13 cellular contexts compared by ENCODE assay signal in genomic region chr15:84605225-84605882, GRCh38. TPM values are rescaled to one million over a fixed set of nuclear protein-coding genes. Genes with fewer than 3 reads are reported as not detected.
A peak's percentile ranks its signal among the peaks of the same experiment; 100 is the strongest.
DNase-seq lines count a peak whose midpoint lies in the region; ATAC-seq, FAIRE-seq and TF ChIP-seq lines count a peak whose summit lies in the region.
"Had no signal": no experiment of that assay in that cellular context is flagged by ENCODE, and none has a peak within 500 bp of the region (broad histone marks: within the 10 kb centered on the region; RNA-seq: fewer than 3 reads in every experiment).

No MANE protein-coding gene starts in this region.

- H3K9me2 ChIP-seq in OCI-LY7 (ENCODE audit: insufficient read depth, low read length) = no peaks in the 10 kb centered on the region

- no peak overlapping the region for H2BK120ac ChIP-seq in H1 (replicated peaks; ENCODE audit: low read depth, low read length)

- H3K79me1 ChIP-seq in H1 (ENCODE audit: low read depth, low read length) = peaks cover 7% of the 10 kb centered on the region

- peak overlapping the region; percentile 78; the same call in 1 of the 2 replicates for H2BK15ac ChIP-seq in H1 (ENCODE audit: low read length)

- no peak for TF ChIP-seq RAD21 in H1 (IDR thresholded peaks at IDR 0.05 in 1 of 2, conservative IDR thresholded peaks at IDR 0.05 in 1 of 2; ENCODE audit: low read depth in 2 of 2, low read length in 2 of 2)

- WGBS in H1 (ENCODE audit: extremely low coverage in 1 of 2, insufficient coverage in 1 of 2, insufficient read length in 1 of 2, insufficient replicate concordance in 2 of 2, low coverage in 1 of 2, low lambda C conversion rate in 2 of 2, missing lambda C conversion rate in 1 of 2), 2 experiments = 81% methylated on average over 7 of the region's 7 CpGs; no CpG with 5 or more reads in 1 of the 2 experiments

- FAIRE-seq in H1 (lab: Jason Lieb, UNC) = no peak
- FAIRE-seq: keratinocyte had no signal

- H3K36me3 ChIP-seq in OCI-LY7 (ENCODE audit: insufficient read depth, low read length) = peaks cover 10% of the 10 kb centered on the region
- peaks cover 0 to 25% (median 12%) of the 10 kb centered on the region in 4 experiments; a peak in 5 of 8 replicates for H3K36me3 ChIP-seq in H1 (ENCODE audit: control insufficient read depth in 2 of 4, insufficient read depth in 4 of 4, low read length in 3 of 4)

- H2AFZ ChIP-seq in OCI-LY7 (ENCODE audit: low read length) = no peak overlapping the region
- no peak overlapping the region for H2AFZ ChIP-seq in H1 (ENCODE audit: low read length)

- TF ChIP-seq CTCF in OCI-LY7 (conservative IDR thresholded peaks at IDR 0.05; ENCODE audit: low read length) (no peak), H1 (IDR thresholded peaks at IDR 0.05; ENCODE audit: control extremely low read depth in 1 of 3, insufficient read depth in 1 of 3, low read depth in 1 of 3, low read length in 3 of 3) (no peak), progenitor cell of endocrine pancreas (IDR thresholded peaks at IDR 0.05; ENCODE audit: unreplicated experiment) (no peak)

- no peaks in the 10 kb centered on the region for H3K9me3 Mint-ChIP-seq in progenitor cell of endocrine pancreas (ENCODE audit: low read depth)

- H3K27me3 ChIP-seq in H1 (replicated peaks in 1 of 4; ENCODE audit: control insufficient read depth in 3 of 4, extremely low read depth in 1 of 4, insufficient read depth in 3 of 4, low read length in 3 of 4) = no peaks in the 10 kb centered on the region; a peak in 3 of 7 replicates
- H3K27me3 ChIP-seq: cardiac muscle cell, neutrophil had no signal

- no peak for ATAC-seq in HG02973 (IDR thresholded peaks at IDR 0.05; ENCODE audit: unreplicated experiment)

- H3K9ac ChIP-seq in H1 (replicated peaks in 1 of 4; ENCODE audit: extremely low read depth in 1 of 4, low read depth in 3 of 4, low read length in 3 of 4) = no peak overlapping the region; a peak in 1 of 7 replicates

- H4K5ac ChIP-seq in H1 (ENCODE audit: insufficient read length, low read depth, low read length) = no peak overlapping the region

- peak overlapping the region; percentile 73; the same call in 1 of the 2 replicates for H2BK5ac ChIP-seq in H1 (ENCODE audit: low read depth, low read length)

- peaks cover 33% of the 10 kb centered on the region for H3K36me3 Mint-ChIP-seq in progenitor cell of endocrine pancreas (ENCODE audit: insufficient read depth)

- no peak for TF ChIP-seq EP300 in H1 (IDR thresholded peaks at IDR 0.05; ENCODE audit: borderline replicate concordance in 1 of 2, low read depth in 2 of 2, low read length in 2 of 2)

- no peak overlapping the region for H3K14ac ChIP-seq in H1 (ENCODE audit: insufficient read length)

- peaks cover 7% of the 10 kb centered on the region; the same call in 1 of the 2 replicates for H3K79me2 ChIP-seq in OCI-LY7 (ENCODE audit: insufficient read depth, low read depth, low read length)
- peaks cover 29 to 77% of the 10 kb centered on the region in 2 experiments for H3K79me2 ChIP-seq in H1 (ENCODE audit: control insufficient read depth in 1 of 2, insufficient read depth in 2 of 2, low read length in 2 of 2)

- CTCF ChIA-PET in OCI-LY7 (lab: Charles Lee; ENCODE audit: unreplicated experiment) (interaction anchor here (0.9 kb wide), 1 partner anchor 229 kb away, joined by 3 read pairs; no protein-coding TSS in a partner anchor), H1 (lab: Charles Lee; ENCODE audit: partially characterized antibody) (interaction anchor here (0.8 to 3.5 kb wide), 9 partner anchors 9 to 265 kb away, joined by 3 to 11 read pairs (median 4); no protein-coding TSS in a partner anchor)

- no peak overlapping the region for H4K8ac ChIP-seq in H1 (ENCODE audit: extremely low read depth, insufficient read depth, low read length)

- 0 out of 3 replicates have a peak, but pooled peaks of 1 of the 2 experiments have one; percentile 7 for TF ChIP-seq POLR2A in H1 (IDR thresholded peaks at IDR 0.05; ENCODE audit: control extremely low read depth in 1 of 2, low read depth in 2 of 2, low read length in 2 of 2)

- peak overlapping the region; percentile 76 for H3K27ac Mint-ChIP-seq in progenitor cell of endocrine pancreas

- peaks cover 52% of the 10 kb centered on the region for H3K4me1 Mint-ChIP-seq in progenitor cell of endocrine pancreas (ENCODE audit: low read depth)

- H3K9me3 ChIP-seq in OCI-LY7 (ENCODE audit: low read length) (no peaks in the 10 kb centered on the region), H1 (ENCODE audit: insufficient read depth in 2 of 2, low read depth in 1 of 2, low read length in 1 of 2) (no peaks in the 10 kb centered on the region)
- H3K9me3 ChIP-seq: neutrophil had no signal

- H3K27ac ChIP-seq in OCI-LY7 (ENCODE audit: low read depth, low read length, poor library complexity, severe bottlenecking) = no peak overlapping the region
- no peak overlapping the region; the same call in 1 of the 2 replicates for H3K27ac ChIP-seq in H1 (ENCODE audit: low read depth, low read length)
- H3K27ac ChIP-seq: cardiac muscle cell, neutrophil had no signal

- H3K18ac ChIP-seq in H1 (ENCODE audit: extremely low read depth, low read length) = peak overlapping the region; percentile 36; the same call in 1 of the 2 replicates

- H3K4me1 ChIP-seq in OCI-LY7 (ENCODE audit: insufficient read depth, low read length, poor library complexity, severe bottlenecking) = peaks cover 19% of the 10 kb centered on the region
- peaks cover 9 to 28% (median 25%) of the 10 kb centered on the region in 4 experiments for H3K4me1 ChIP-seq in H1 (replicated peaks in 1 of 4; ENCODE audit: control insufficient read depth in 3 of 4, insufficient read depth in 4 of 4, low read length in 3 of 4)

- no peak overlapping the region for H3K4ac ChIP-seq in H1 (replicated peaks; ENCODE audit: insufficient read length, low read depth, low read length)

- H3K4me3 Mint-ChIP-seq in progenitor cell of endocrine pancreas (ENCODE audit: low read depth) = peak overlapping the region; percentile 17

- BruUV-seq in OCI-LY7 (replicated peaks; lab: Mats Ljungman, UMichigan) = no TSS peak

- no peak overlapping the region for H3K56ac ChIP-seq in H1 (replicated peaks; ENCODE audit: insufficient read length, low read depth, low read length)

- H3K4me2 ChIP-seq in OCI-LY7 (ENCODE audit: low read length) (peak overlapping the region; percentile 13; the same call in 1 of the 2 replicates), H1 (ENCODE audit: insufficient read depth in 1 of 2, low read depth in 2 of 2, low read length in 2 of 2) (peak overlapping the region; percentile 50 to 65)

- no peak overlapping the region for H2AK5ac ChIP-seq in H1 (ENCODE audit: low read depth, low read length)

- intact Hi-C loops in OCI-LY7 (cut with micrococcal nuclease; ENCODE audit: unreplicated experiment) = no loop called here

- H3K4me3 ChIP-seq in OCI-LY7 (ENCODE audit: low read depth, low read length, poor library complexity, severe bottlenecking) (no peak overlapping the region), H1 (ENCODE audit: extremely low read depth in 1 of 4, insufficient read depth in 2 of 4, low read depth in 3 of 4, low read length in 4 of 4) (peak overlapping the region in 2 of 4 experiments; percentile 18 to 47; a peak in 3 of 8 replicates)
- H3K4me3 ChIP-seq: cardiac muscle cell had no signal

- no peak overlapping the region for H3K23ac ChIP-seq in H1 (ENCODE audit: insufficient read length)

- DNase-seq in activated CD4-positive, alpha-beta T cell treated with anti-CD3 and anti-CD28 coated beads, Interleukin-2, amount 50 U/mL, for 48 hours = peak; percentile 33 to 41
- DNase-seq in activated CD4-positive, alpha-beta T cell treated with anti-CD3 and anti-CD28 coated beads, Interleukin-2, amount 50 U/mL, for 1 hour = no peak
- DNase-seq in OCI-LY7 (ENCODE audit: low spot score) (peak; percentile 25), H1 (ENCODE audit: low read depth in 1 of 2, low spot score in 2 of 2) (no peak), progenitor cell of endocrine pancreas (ENCODE audit: low spot score, unreplicated experiment) (no peak), epidermal melanocyte (ENCODE audit: insufficient read length, low spot score) (no peak), NCI-H524 (lab: John Stamatoyannopoulos, UW) (no peak)
- DNase-seq: NCI-H1105 treated with DMSO at 0.1 percent for 48 hours; stimulated activated naive CD4-positive, alpha-beta T cell had no signal

- no peak overlapping the region for H4K91ac ChIP-seq in H1 (replicated peaks; ENCODE audit: insufficient read length, low read length)

- peak overlapping the region; percentile 7 for H2BK12ac ChIP-seq in H1 (ENCODE audit: low read depth, low read length)

- H4K20me1 ChIP-seq in OCI-LY7 (ENCODE audit: insufficient read depth, low read length) (no peaks in the 10 kb centered on the region), H1 (replicated peaks in 1 of 2; ENCODE audit: control insufficient read depth in 1 of 2, insufficient read depth in 2 of 2, low read length in 2 of 2) (peaks cover 18 to 32% of the 10 kb centered on the region in 2 experiments)

- H2BK20ac ChIP-seq in H1 (ENCODE audit: low read length) = no peak overlapping the region

- peaks cover 17% of the 10 kb centered on the region for H3K23me2 ChIP-seq in H1 (ENCODE audit: low read depth, low read length)

- no peaks in the 10 kb centered on the region for H3K27me3 Mint-ChIP-seq in progenitor cell of endocrine pancreas

- POLR2A ChIA-PET in OCI-LY7 (lab: Charles Lee) (interaction anchor here (0.6 to 0.7 kb wide), 2 partner anchors 33 to 524 kb away, joined by 4 to 5 read pairs; no protein-coding TSS in a partner anchor), H1 (lab: Charles Lee; ENCODE audit: partially characterized antibody) (interaction anchor here (1.7 to 11.9 kb wide), 7 partner anchors 12 to 111 kb away, joined by 5 to 176 read pairs (median 6); partner anchors contain the start of genes SEC11A and WDR73)

RNA-seq across cellular contexts. Expression of gene ZSCAN2, which starts 4.5 kb away (rescaled TPM):
- 12.4 and 21.7 TPM in 2 replicates for total RNA-seq in OCI-LY7 (2014; rRNA removed; shearing (Covaris generic))
- total RNA-seq in OCI-LY7 (2022) = 12.0 and 12.1 TPM in 2 replicates
- 37.3 and 52.4 TPM in 2 replicates for total RNA-seq in H1 (2021; fragmentation: NEBNext Ultra II Directional; extraction: Animal tissue kit (Norgen Biotek cat#: 25700))
- polyA plus RNA-seq in H1 (2011; rRNA removed) = 22.8 and 23.6 TPM in 2 replicates
- 29.9 TPM for polyA plus RNA-seq in H1 (2011; cell fraction: cytosol; rRNA removed)
- 27.6 TPM for polyA plus RNA-seq in H1 (2011; cell fraction: nucleus; rRNA removed)
- 32.9 to 34.2 TPM (median 33.4 TPM) in 4 replicates for polyA plus RNA-seq in H1 (2012, experiment 1 of 2)
- 21.4 TPM for polyA plus RNA-seq in H1 (2012, experiment 2 of 2)
- polyA plus RNA-seq in H1 (2013, experiment 1 of 2) = 30.3 TPM
- 30.0 TPM for polyA plus RNA-seq in H1 (2013, experiment 2 of 2)
- 41.6 and 47.8 TPM in 2 replicates for polyA minus RNA-seq in H1 (2011; rRNA and poly(A)+ RNA removed)
- 20.1 TPM for polyA minus RNA-seq in H1 (2011; cell fraction: cytosol; rRNA and poly(A)+ RNA removed)
- polyA minus RNA-seq in H1 (2011; cell fraction: nucleus; rRNA and poly(A)+ RNA removed) = 32.6 TPM
- 44.6 and 46.7 TPM in 2 replicates for total RNA-seq in progenitor cell of endocrine pancreas

RNA-seq across cellular contexts. Expression of gene WDR73, which starts 48.7 kb away (rescaled TPM):
- total RNA-seq in OCI-LY7 (2014; rRNA removed; shearing (Covaris generic)) = 29.7 and 38.1 TPM in 2 replicates
- total RNA-seq in OCI-LY7 (2022) = 28.7 TPM in 2 replicates
- total RNA-seq in H1 (2021; fragmentation: NEBNext Ultra II Directional; extraction: Animal tissue kit (Norgen Biotek cat#: 25700)) = 21.0 and 23.1 TPM in 2 replicates
- polyA plus RNA-seq in H1 (2011; rRNA removed) = 21.4 and 22.7 TPM in 2 replicates
- polyA plus RNA-seq in H1 (2011; cell fraction: cytosol; rRNA removed) = 26.5 TPM
- 35.3 TPM for polyA plus RNA-seq in H1 (2011; cell fraction: nucleus; rRNA removed)
- 23.4 to 28.2 TPM (median 26.3 TPM) in 4 replicates for polyA plus RNA-seq in H1 (2012, experiment 1 of 2)
- 12.4 TPM for polyA plus RNA-seq in H1 (2012, experiment 2 of 2)
- 17.0 TPM for polyA plus RNA-seq in H1 (2013, experiment 1 of 2)
- polyA plus RNA-seq in H1 (2013, experiment 2 of 2) = 15.0 TPM
- polyA minus RNA-seq in H1 (2011; rRNA and poly(A)+ RNA removed) = 30.2 and 37.8 TPM in 2 replicates
- 12.8 TPM for polyA minus RNA-seq in H1 (2011; cell fraction: cytosol; rRNA and poly(A)+ RNA removed)
- 27.3 TPM for polyA minus RNA-seq in H1 (2011; cell fraction: nucleus; rRNA and poly(A)+ RNA removed)
- 65.7 and 69.8 TPM in 2 replicates for total RNA-seq in progenitor cell of endocrine pancreas

RNA-seq across cellular contexts. Expression of gene NMB, which starts 52.6 kb away (rescaled TPM):
- 5.3 and 10.3 TPM in 2 replicates for total RNA-seq in OCI-LY7 (2014; rRNA removed; shearing (Covaris generic))
- total RNA-seq in OCI-LY7 (2022) = 6.6 and 8.7 TPM in 2 replicates
- 9.3 and 12.4 TPM in 2 replicates for total RNA-seq in H1 (2021; fragmentation: NEBNext Ultra II Directional; extraction: Animal tissue kit (Norgen Biotek cat#: 25700))
- 13.6 and 13.7 TPM in 2 replicates for polyA plus RNA-seq in H1 (2011; rRNA removed)
- 9.7 TPM for polyA plus RNA-seq in H1 (2011; cell fraction: cytosol; rRNA removed)
- polyA plus RNA-seq in H1 (2011; cell fraction: nucleus; rRNA removed) = 10.6 TPM
- 12.4 to 14.5 TPM (median 13.5 TPM) in 4 replicates for polyA plus RNA-seq in H1 (2012, experiment 1 of 2)
- 15.5 TPM for polyA plus RNA-seq in H1 (2012, experiment 2 of 2)
- polyA plus RNA-seq in H1 (2013, experiment 1 of 2) = 18.2 TPM
- 20.3 TPM for polyA plus RNA-seq in H1 (2013, experiment 2 of 2)
- polyA minus RNA-seq in H1 (2011; rRNA and poly(A)+ RNA removed) = 2.4 and 3.3 TPM in 2 replicates
- 3.9 TPM for polyA minus RNA-seq in H1 (2011; cell fraction: cytosol; rRNA and poly(A)+ RNA removed)
- 5.5 TPM for polyA minus RNA-seq in H1 (2011; cell fraction: nucleus; rRNA and poly(A)+ RNA removed)
- 4.9 and 6.1 TPM in 2 replicates for total RNA-seq in progenitor cell of endocrine pancreas

Comparison
In these comparisons a context has a peak if more than half of its experiments do, and no peak if none do; other contexts are left out.
1. DNase-seq: peak in activated CD4-positive, alpha-beta T cell treated with anti-CD3 and anti-CD28 coated beads, Interleukin-2, amount 50 U/mL, for 48 hours (2 of 2) and OCI-LY7 (single experiment); none in activated CD4-positive, alpha-beta T cell treated with anti-CD3 and anti-CD28 coated beads, Interleukin-2, amount 50 U/mL, for 1 hour (single experiment), H1 (0 of 2), progenitor cell of endocrine pancreas (single experiment), epidermal melanocyte (single experiment) and NCI-H524 (0 of 2).